Comparison of ENCODE assay signal across 9 cellular contexts in genomic region chr10:11874568-11875182, GRCh38. TPM values are rescaled to one million over a fixed set of nuclear protein-coding genes. Genes with fewer than 3 reads are reported as not detected.
DNase-seq lines count a peak whose midpoint lies in the region; ATAC-seq and TF ChIP-seq lines count a peak whose summit lies in the region.
"Had no signal": no experiment of that assay in that cellular context is flagged by ENCODE, and none has a peak within 500 bp of the region (broad histone marks: within the 10 kb centered on the region; RNA-seq: fewer than 3 reads in every experiment).

No MANE protein-coding gene starts in this region.

- H3K4me1 ChIP-seq in HUES6 (ENCODE audit: control insufficient read depth, insufficient read depth, low read length) (peaks cover 21% of the 10 kb centered on the region), foreskin keratinocyte (peaks cover 43% of the 10 kb centered on the region)

- no peaks in the 10 kb centered on the region for H3K9me3 ChIP-seq in CD4-positive, alpha-beta T cell (ENCODE audit: control insufficient read depth, low read length)
- no peaks in the 10 kb centered on the region for H3K9me3 ChIP-seq in HUES6 (ENCODE audit: control insufficient read depth, insufficient read depth, low read depth, low read length)
- H3K9me3 ChIP-seq: thoracic aorta had no signal

- ATAC-seq in CD4-positive, alpha-beta T cell (ENCODE audit: poor library complexity) = peak; percentile 51
- ATAC-seq in foreskin keratinocyte = peak; percentile 54
- ATAC-seq in GM21447 (IDR thresholded peaks at IDR 0.05; ENCODE audit: unreplicated experiment) = no peak
- no peak for ATAC-seq in HG03039 (IDR thresholded peaks at IDR 0.05; ENCODE audit: unreplicated experiment)

- no peak overlapping the region for H3K27ac Mint-ChIP-seq in CD4-positive, alpha-beta T cell
- H3K27ac Mint-ChIP-seq in progenitor cell of endocrine pancreas = peak overlapping the region; percentile 99

- no peak overlapping the region for H3K27ac ChIP-seq in CD4-positive, alpha-beta T cell (ENCODE audit: low read depth, low read length)
- no peak overlapping the region; the same call in 1 of the 2 replicates for H3K27ac ChIP-seq in HUES6 (ENCODE audit: low read depth, low read length)
- peak overlapping the region; percentile 78 for H3K27ac ChIP-seq in foreskin keratinocyte
- H3K27ac ChIP-seq: thoracic aorta had no signal

- DNase-seq in CD4-positive, alpha-beta T cell = peak in 3 of 10 experiments; percentile 12 to 42 (median 14)
- DNase-seq in activated CD8-positive, alpha-beta memory T cell treated with anti-CD3 and anti-CD28 coated beads, Interleukin-2, amount 50 U/mL, for 24 hours (ENCODE audit: extremely low read depth) = peak; percentile 31
- DNase-seq in foreskin keratinocyte (peak; percentile 75 to 87), progenitor cell of endocrine pancreas (ENCODE audit: low spot score, unreplicated experiment) (peak; percentile 54), NCI-H82 (lab: John Stamatoyannopoulos, UW) (no peak)

- POLR2A ChIA-PET in CD4-positive, alpha-beta T cell (lab: Charles Lee) = no interaction called here

- H3K36me3 Mint-ChIP-seq in CD4-positive, alpha-beta T cell (ENCODE audit: low read depth) = no peaks in the 10 kb centered on the region
- H3K36me3 Mint-ChIP-seq in progenitor cell of endocrine pancreas (ENCODE audit: insufficient read depth) = peaks cover 5% of the 10 kb centered on the region

- peaks cover 3% of the 10 kb centered on the region for H3K27me3 ChIP-seq in CD4-positive, alpha-beta T cell (ENCODE audit: control insufficient read depth, insufficient read depth, low read length)
- no peaks in the 10 kb centered on the region for H3K27me3 ChIP-seq in HUES6 (ENCODE audit: control insufficient read depth, insufficient read depth, low read length)
- H3K27me3 ChIP-seq in foreskin keratinocyte = no peaks in the 10 kb centered on the region

- intact Hi-C loops in CD4-positive, alpha-beta T cell (cut with DNase I, micrococcal nuclease) = no loop called here

- no peak for TF ChIP-seq CTCF in CD4-positive, alpha-beta T cell (IDR thresholded peaks at IDR 0.05)
- no peak for TF ChIP-seq CTCF in foreskin keratinocyte (conservative IDR thresholded peaks at IDR 0.05)
- no peak for TF ChIP-seq CTCF in progenitor cell of endocrine pancreas (IDR thresholded peaks at IDR 0.05; ENCODE audit: unreplicated experiment)

- CTCF ChIA-PET in CD4-positive, alpha-beta T cell (lab: Charles Lee) = no interaction called here

- H3K4me3 ChIP-seq in HUES6 (ENCODE audit: low read depth, low read length) = peak overlapping the region; percentile 22
- H3K4me3 ChIP-seq: thoracic aorta had no signal

- peak overlapping the region; percentile 25 for H3K9ac ChIP-seq in HUES6 (ENCODE audit: low read length)

- no peaks in the 10 kb centered on the region for H3K36me3 ChIP-seq in HUES6 (ENCODE audit: control insufficient read depth, insufficient read depth, low read length)
- H3K36me3 ChIP-seq: thoracic aorta had no signal

- H3K9me3 Mint-ChIP-seq in CD4-positive, alpha-beta T cell = no peaks in the 10 kb centered on the region
- no peaks in the 10 kb centered on the region for H3K9me3 Mint-ChIP-seq in progenitor cell of endocrine pancreas (ENCODE audit: low read depth)

- H3K4me3 Mint-ChIP-seq in CD4-positive, alpha-beta T cell = no peak overlapping the region
- peak overlapping the region; percentile 49 for H3K4me3 Mint-ChIP-seq in progenitor cell of endocrine pancreas (ENCODE audit: low read depth)

- peaks cover 10% of the 10 kb centered on the region for H3K4me1 Mint-ChIP-seq in CD4-positive, alpha-beta T cell (ENCODE audit: low read depth)
- H3K4me1 Mint-ChIP-seq in progenitor cell of endocrine pancreas (ENCODE audit: low read depth) = peaks cover 31% of the 10 kb centered on the region

- H3K27me3 Mint-ChIP-seq in CD4-positive, alpha-beta T cell = no peaks in the 10 kb centered on the region
- no peaks in the 10 kb centered on the region for H3K27me3 Mint-ChIP-seq in progenitor cell of endocrine pancreas

RNA-seq across cellular contexts. Expression of gene PROSER2, which starts 51.5 kb away (rescaled TPM):
- total RNA-seq in CD4-positive, alpha-beta T cell = 1 to 10 TPM; 1.1 TPM
- total RNA-seq in foreskin keratinocyte (17.2 and 22.2 TPM in 2 replicates), progenitor cell of endocrine pancreas (18.8 and 19.0 TPM in 2 replicates)
- polyA plus RNA-seq in foreskin keratinocyte = 18.1 and 22.8 TPM in 2 replicates

Comparison
In these comparisons a context has a peak if more than half of its experiments do, and no peak if none do; other contexts are left out.
1. ATAC-seq: peak in CD4-positive, alpha-beta T cell (single experiment) and foreskin keratinocyte (single experiment); none in GM21447 (single experiment) and HG03039 (single experiment).